In the genomic region with DNA sequence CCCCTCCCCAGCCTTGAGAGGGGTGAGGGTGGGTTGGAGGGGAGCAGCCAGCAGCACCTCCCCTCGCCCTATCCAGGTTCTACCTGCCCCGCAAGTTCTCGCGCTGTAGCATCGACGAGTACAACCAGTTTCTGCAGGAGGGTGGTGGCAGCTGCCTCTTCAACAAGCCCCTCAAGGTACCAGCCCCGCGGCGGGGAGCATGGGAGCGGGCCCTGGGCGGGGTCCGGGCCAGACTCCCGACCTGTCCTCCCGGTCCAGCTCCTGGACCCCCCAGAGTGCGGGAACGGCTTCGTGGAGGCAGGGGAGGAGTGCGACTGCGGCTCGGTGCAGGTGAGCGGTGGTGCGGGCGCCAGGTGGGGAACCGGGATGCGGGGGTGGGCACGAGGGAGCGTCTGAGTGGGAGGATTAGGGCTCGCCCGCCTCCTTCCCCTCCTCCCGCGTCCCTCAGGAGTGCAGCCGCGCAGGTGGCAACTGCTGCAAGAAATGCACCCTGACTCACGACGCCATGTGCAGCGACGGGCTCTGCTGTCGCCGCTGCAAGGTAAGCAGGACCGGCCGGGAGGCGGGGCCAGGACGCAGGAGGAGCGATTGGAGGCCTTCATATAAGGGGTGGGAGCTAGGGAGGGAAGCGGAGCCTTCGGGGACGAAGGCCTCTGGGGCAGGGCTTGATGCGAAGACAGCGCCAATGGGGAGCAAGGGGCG, we compare ENCODE assay signal across 8 cellular contexts. TPM values are rescaled to one million over a fixed set of nuclear protein-coding genes. Genes with fewer than 3 reads are reported as not detected.
DNase-seq lines count a peak whose midpoint lies in the region; ATAC-seq and TF ChIP-seq lines count a peak whose summit lies in the region.

No MANE protein-coding gene starts in this region.

- H3K27me3 ChIP-seq in right cardiac atrium (ENCODE audit: control insufficient read depth, insufficient read depth) = no peaks in the 10 kb centered on the region

- TF ChIP-seq CTCF in GM12875 (IDR thresholded peaks at IDR 0.05; ENCODE audit: borderline replicate concordance, insufficient read depth, low read depth, low read length) = no peak

- H3K4me3 ChIP-seq in GM12875 (ENCODE audit: low read depth, low read length) (peak overlapping the region; percentile 55), right cardiac atrium (ENCODE audit: low read length) (peak overlapping the region; percentile 35)

- ATAC-seq in HG02759 (IDR thresholded peaks at IDR 0.05; ENCODE audit: unreplicated experiment) (peak; percentile 88), right cardiac atrium (peak; percentile 95)

- H3K9me3 ChIP-seq in right cardiac atrium (ENCODE audit: control insufficient read depth, low read length) = no peaks in the 10 kb centered on the region

- DNase-seq in NCI-H1417 treated with DMSO at 0.1 percent for 48 hours (lab: John Stamatoyannopoulos, UW) (peak; percentile 91), SW 1271 (lab: John Stamatoyannopoulos, UW) (peak; percentile 91 to 96), amygdala (lab: John Stamatoyannopoulos, UW) (peak in 52 of 56 donors; percentile 46 to 97 (median 90)), right cardiac atrium (peak; percentile 97 to 99 (median 98)), putamen (ENCODE audit: low spot score) (peak; percentile 95), OCI-M2 (lab: John Stamatoyannopoulos, UW; ENCODE audit: unreplicated experiment) (no peak)

- WGBS in right cardiac atrium = 1% methylated on average over 50 of the region's 50 CpGs

- intact Hi-C loops in right cardiac atrium (cut with DNase I) = loop anchor here (2.0 to 10.0 kb wide), 4 partner anchors 87 to 250 kb away; no protein-coding TSS in a partner anchor

- no peaks in the 10 kb centered on the region for H3K4me1 ChIP-seq in right cardiac atrium (ENCODE audit: control insufficient read depth, insufficient read depth, low read length)

- H3K27ac ChIP-seq in right cardiac atrium (ENCODE audit: low read length) = no peak overlapping the region

RNA-seq across cellular contexts. Expression of gene ADAM11, which starts 16.5 kb away (rescaled TPM):
- 10 to 100 TPM in 3 of 4 donors, 1 to 10 TPM in 1; 9.5 to 43.3 (median 34.0) TPM for total RNA-seq in right cardiac atrium
- polyA plus RNA-seq in right cardiac atrium = 21.5 TPM

RNA-seq across cellular contexts. Expression of gene GJC1, which starts 54.8 kb away (rescaled TPM):
- 10 to 100 TPM; 35.2 to 64.0 (median 48.5) TPM for total RNA-seq in right cardiac atrium
- 20.8 TPM for polyA plus RNA-seq in right cardiac atrium
